10 cellular contexts compared by ENCODE assay signal in the genomic region with DNA sequence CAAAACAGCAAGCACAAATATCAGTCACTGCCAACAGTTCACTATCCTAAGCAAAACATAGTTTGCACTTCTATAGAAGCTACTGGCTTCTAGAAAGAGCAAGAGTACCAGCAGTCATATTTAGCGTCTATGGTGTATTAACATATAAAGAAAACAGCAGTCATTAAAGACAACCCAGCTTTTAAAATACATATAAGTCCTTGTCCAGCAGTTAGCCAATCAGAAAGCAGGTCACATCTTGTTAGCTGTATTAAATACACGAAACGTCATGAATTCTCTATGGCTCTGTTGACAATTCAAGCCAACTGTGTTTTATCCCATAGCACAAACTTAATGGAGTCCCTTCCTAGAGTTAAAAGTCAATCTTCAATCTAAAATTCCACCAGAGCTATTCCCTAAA. TPM values are rescaled to one million over a fixed set of nuclear protein-coding genes. Genes with fewer than 3 reads are reported as not detected.
DNase-seq lines count a peak whose midpoint lies in the region; ATAC-seq and TF ChIP-seq lines count a peak whose summit lies in the region.
"Had no signal": no experiment of that assay in that cellular context is flagged by ENCODE, and none has a peak within 500 bp of the region (broad histone marks: within the 10 kb centered on the region; RNA-seq: fewer than 3 reads in every experiment).

No MANE protein-coding gene starts in this region.

- H3K4ac ChIP-seq in mesenchymal stem cell (ENCODE audit: low read depth in 1 of 2, low read length in 2 of 2), result no peak overlapping the region

- H3K18ac ChIP-seq in mesenchymal stem cell (ENCODE audit: low read depth in 1 of 2, low read length in 2 of 2), result no peak overlapping the region

- H2BK15ac ChIP-seq in mesenchymal stem cell (ENCODE audit: low read depth, poor library complexity, severe bottlenecking), result no peak overlapping the region

- no peaks in the 10 kb centered on the region for H3K36me3 Mint-ChIP-seq in CD4-positive, alpha-beta T cell (ENCODE audit: low read depth)

- no peak overlapping the region for H3K4me2 ChIP-seq in mesenchymal stem cell (ENCODE audit: low read length, poor library complexity, severe bottlenecking)

- H2BK120ac ChIP-seq in mesenchymal stem cell (ENCODE audit: low read depth, low read length), result no peak overlapping the region

- peaks cover 76% of the 10 kb centered on the region for H3K4me1 ChIP-seq in HUES48 (ENCODE audit: control insufficient read depth, insufficient read depth, low read length)
- H3K4me1 ChIP-seq in mesenchymal stem cell (ENCODE audit: control insufficient read depth, insufficient read depth, low read depth, low read length), result peaks cover 1% of the 10 kb centered on the region
- no peaks in the 10 kb centered on the region for H3K4me1 ChIP-seq in thoracic aorta (ENCODE audit: control insufficient read depth in 1 of 2, low read depth in 2 of 2)

- H4K8ac ChIP-seq in mesenchymal stem cell (ENCODE audit: low read length), result no peak overlapping the region

- no peak overlapping the region for H3K14ac ChIP-seq in mesenchymal stem cell (ENCODE audit: low read length in 2 of 2)

- H2AK5ac ChIP-seq in mesenchymal stem cell (ENCODE audit: low read length, severe bottlenecking), result no peak overlapping the region

- TF ChIP-seq CTCF in dorsolateral prefrontal cortex (IDR thresholded peaks at IDR 0.05 in 54 of 56, conservative IDR thresholded peaks at IDR 0.05 in 2 of 56; ENCODE audit: low read depth in 1 of 56, partially characterized antibody in 56 of 56), result no peak
- TF ChIP-seq CTCF in thoracic aorta (IDR thresholded peaks at IDR 0.05), result no peak
- no peak for TF ChIP-seq CTCF in CD4-positive, alpha-beta T cell (IDR thresholded peaks at IDR 0.05)

- peaks cover 23% of the 10 kb centered on the region for H3K27me3 Mint-ChIP-seq in CD4-positive, alpha-beta T cell

- intact Hi-C loops in dorsolateral prefrontal cortex (cut with DNase I), result loop anchor here in 1 of 2 donors (10.0 kb wide), 1 partner anchor 382 kb away; no protein-coding TSS in a partner anchor
- intact Hi-C loops in CD4-positive, alpha-beta T cell (cut with DNase I, micrococcal nuclease), result no loop called here

- no peak for ATAC-seq in thoracic aorta (ENCODE audit: insufficient number of reproducible peaks, low FRiP score, low read depth)
- ATAC-seq in GM21390 (IDR thresholded peaks at IDR 0.05; ENCODE audit: unreplicated experiment), result no peak
- no peak for ATAC-seq in HG03354 (IDR thresholded peaks at IDR 0.05; ENCODE audit: poor library complexity, severe bottlenecking, unreplicated experiment)
- ATAC-seq in CD4-positive, alpha-beta T cell (ENCODE audit: poor library complexity), result no peak

- H3K4me3 Mint-ChIP-seq in CD4-positive, alpha-beta T cell, result no peak overlapping the region

- 13% methylated on average over 3 of the region's 3 CpGs for WGBS in mesenchymal stem cell

- H4K91ac ChIP-seq in mesenchymal stem cell (ENCODE audit: low read length), result no peak overlapping the region

- H3K9ac ChIP-seq in HUES48 (ENCODE audit: low read depth, low read length) (0 out of 2 replicates have a peak overlapping the region, but pooled peaks have one; percentile 52), mesenchymal stem cell (ENCODE audit: low read length) (peak overlapping the region; percentile 92)

- no peak overlapping the region for H2AFZ ChIP-seq in mesenchymal stem cell (ENCODE audit: low read depth, low read length)

- no peak for DNase-seq in dorsolateral prefrontal cortex
- DNase-seq in mesenchymal stem cell, result peak; percentile 84
- no peak for DNase-seq in thoracic aorta (ENCODE audit: low spot score)
- no peak for DNase-seq in NCI-H510A treated with DMSO at 0.1 percent for 48 hours (lab: John Stamatoyannopoulos, UW)
- no peak for DNase-seq in CD4-positive, alpha-beta T cell
- DNase-seq: erythroblast, NCI-H2081 treated with DMSO at 0.1 percent for 48 hours had no signal

- H3K23ac ChIP-seq in mesenchymal stem cell (ENCODE audit: low read length in 2 of 2), result no peak overlapping the region

- CTCF ChIA-PET in CD4-positive, alpha-beta T cell (lab: Charles Lee), result no interaction called here

- H2BK5ac ChIP-seq in mesenchymal stem cell (ENCODE audit: low read depth, low read length, poor library complexity, severe bottlenecking), result no peak overlapping the region

- peak overlapping the region; percentile 89 for H3K4me3 ChIP-seq in HUES48 (ENCODE audit: low read depth, low read length)
- H3K4me3 ChIP-seq in dorsolateral prefrontal cortex, result peak overlapping the region; percentile 36 to 77 (median 63)
- H3K4me3 ChIP-seq in mesenchymal stem cell (ENCODE audit: insufficient read depth in 1 of 2, low read depth in 1 of 2, low read length in 2 of 2), result peak overlapping the region in 1 of 2 experiments; percentile 93
- H3K4me3 ChIP-seq in thoracic aorta, result peak overlapping the region; percentile 45

- H3K36me3 ChIP-seq in HUES48 (ENCODE audit: control insufficient read depth, insufficient read depth, low read length) (no peaks in the 10 kb centered on the region), mesenchymal stem cell (ENCODE audit: control insufficient read depth in 1 of 2, insufficient read depth in 2 of 2, low read depth in 1 of 2, low read length in 2 of 2) (no peaks in the 10 kb centered on the region), thoracic aorta (no peaks in the 10 kb centered on the region)

- POLR2A ChIA-PET in CD4-positive, alpha-beta T cell (lab: Charles Lee), result no interaction called here

- H3K9me3 Mint-ChIP-seq in CD4-positive, alpha-beta T cell, result no peaks in the 10 kb centered on the region

- no peaks in the 10 kb centered on the region for H3K79me1 ChIP-seq in mesenchymal stem cell (replicated peaks; ENCODE audit: low read length, poor library complexity, severe bottlenecking)

- H3K27ac Mint-ChIP-seq in CD4-positive, alpha-beta T cell, result no peak overlapping the region

- no peaks in the 10 kb centered on the region for H3K9me3 ChIP-seq in HUES48 (ENCODE audit: control insufficient read depth, insufficient read depth, low read length)
- no peaks in the 10 kb centered on the region for H3K9me3 ChIP-seq in mesenchymal stem cell (ENCODE audit: control insufficient read depth, low read length)
- no peaks in the 10 kb centered on the region for H3K9me3 ChIP-seq in thoracic aorta
- no peaks in the 10 kb centered on the region for H3K9me3 ChIP-seq in CD4-positive, alpha-beta T cell (ENCODE audit: control insufficient read depth, low read length)

- no peak overlapping the region for H2BK12ac ChIP-seq in mesenchymal stem cell (ENCODE audit: low read length in 2 of 2)

- H3K27ac ChIP-seq in HUES48 (ENCODE audit: low read depth, low read length) (peak overlapping the region; percentile 82), dorsolateral prefrontal cortex (peak overlapping the region in 51 of 59 donors; percentile 7 to 90 (median 69)), mesenchymal stem cell (ENCODE audit: low read length, poor library complexity, severe bottlenecking) (no peak overlapping the region), thoracic aorta (no peak overlapping the region)
- no peak overlapping the region for H3K27ac ChIP-seq in CD4-positive, alpha-beta T cell (ENCODE audit: low read depth, low read length)

- peaks cover 28% of the 10 kb centered on the region for H3K4me1 Mint-ChIP-seq in CD4-positive, alpha-beta T cell (ENCODE audit: low read depth)

- H3K27me3 ChIP-seq in HUES48 (ENCODE audit: control insufficient read depth, insufficient read depth, low read length) (no peaks in the 10 kb centered on the region), dorsolateral prefrontal cortex (no peaks in the 10 kb centered on the region), mesenchymal stem cell (ENCODE audit: control insufficient read depth in 1 of 2, insufficient read depth in 1 of 2, low read length in 2 of 2) (peaks cover 0 to 3% of the 10 kb centered on the region in 2 experiments), thoracic aorta (replicated peaks; ENCODE audit: insufficient read depth) (no peaks in the 10 kb centered on the region)
- H3K27me3 ChIP-seq in CD4-positive, alpha-beta T cell (ENCODE audit: control insufficient read depth, insufficient read depth, low read length), result peaks cover 12% of the 10 kb centered on the region

RNA-seq across cellular contexts. Expression of a gene that starts 1.6 kb away (rescaled TPM):
- 100 to 1,000 TPM in 98 of 120 experiments, 10 to 100 TPM in 22; 38.0 to 178 (median 123) TPM for total RNA-seq in dorsolateral prefrontal cortex
- polyA plus RNA-seq in mesenchymal stem cell (2013, experiment 1 of 2), result 20.1 TPM
- 22.8 TPM for polyA plus RNA-seq in mesenchymal stem cell (2013, experiment 2 of 2)
- 10 to 100 TPM; 31.0 to 34.1 TPM for total RNA-seq in thoracic aorta
- total RNA-seq in CD4-positive, alpha-beta T cell, result not detected

Comparison
In these comparisons a context has a peak if more than half of its experiments do, and no peak if none do; other contexts are left out.
1. H3K27ac ChIP-seq: peak in HUES48 (single experiment) and dorsolateral prefrontal cortex (51 of 59); none in mesenchymal stem cell (single experiment), thoracic aorta (0 of 2) and CD4-positive, alpha-beta T cell (single experiment).
2. RNA of a gene that starts 1.6 kb away (total RNA-seq): 38.0 to 178 TPM in dorsolateral prefrontal cortex and 31.0 to 34.1 TPM in thoracic aorta; not detected in CD4-positive, alpha-beta T cell; every median in the first group is over 10 times any median in the second.